In the genomic region with DNA sequence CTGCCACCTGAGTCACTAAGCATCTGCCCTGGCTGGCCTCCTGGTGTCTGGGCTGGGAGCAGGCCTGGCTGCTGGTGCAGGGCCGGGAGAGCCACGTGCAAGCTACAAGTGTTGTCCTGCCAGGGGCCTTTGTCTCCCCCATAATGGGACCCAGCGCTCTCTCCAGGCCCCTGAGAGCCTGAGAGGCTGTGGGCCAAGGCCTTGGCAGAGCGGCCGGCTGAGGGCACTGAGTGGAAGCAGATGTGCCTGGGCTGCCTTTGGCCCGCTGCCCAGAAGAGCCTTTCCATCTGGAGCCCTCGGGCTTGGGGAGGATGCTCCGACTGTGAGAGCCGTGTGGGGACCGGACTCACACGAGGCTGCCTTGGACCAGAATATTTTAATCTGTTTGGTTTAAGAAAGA, we compare ENCODE assay signal across 9 cellular contexts.
DNase-seq lines count a peak whose midpoint lies in the region; ATAC-seq and TF ChIP-seq lines count a peak whose summit lies in the region.
"Had no signal": no experiment of that assay in that cellular context is flagged by ENCODE, and none has a peak within 500 bp of the region (broad histone marks: within the 10 kb centered on the region; RNA-seq: fewer than 3 reads in every experiment).

No MANE protein-coding gene starts in this region.

- no peak for TF ChIP-seq CTCF in Peyer's patch (IDR thresholded peaks at IDR 0.05)
- TF ChIP-seq CTCF in gastroesophageal sphincter (IDR thresholded peaks at IDR 0.05) = no peak
- no peak for TF ChIP-seq CTCF in progenitor cell of endocrine pancreas (IDR thresholded peaks at IDR 0.05; ENCODE audit: unreplicated experiment)

- H3K36me3 Mint-ChIP-seq in progenitor cell of endocrine pancreas (ENCODE audit: insufficient read depth) (no peaks in the 10 kb centered on the region), T-cell (no peaks in the 10 kb centered on the region), immature natural killer cell (no peaks in the 10 kb centered on the region)
- no peaks in the 10 kb centered on the region for H3K36me3 Mint-ChIP-seq in activated CD8-positive, alpha-beta memory T cell treated with anti-CD3 and anti-CD28 coated beads, Interleukin-2, amount 10 ng/mL, durations not matched to agents 7 days and 5 days

- DNase-seq in EL = peak; percentile 64
- DNase-seq in Peyer's patch = peak in 2 of 3 donors; percentile 35 to 40
- DNase-seq in progenitor cell of endocrine pancreas (ENCODE audit: low spot score, unreplicated experiment) = no peak
- no peak for DNase-seq in T-cell
- DNase-seq in activated CD8-positive, alpha-beta memory T cell treated with anti-CD3 and anti-CD28 coated beads, Interleukin-2, amount 10 ng/mL, durations not matched to agents 7 days and 5 days = no peak
- no peak for DNase-seq in immature natural killer cell

- ATAC-seq in gastroesophageal sphincter (peak; percentile 46), T-cell (replicated peaks in 1 of 4) (no peak), HG02981 (IDR thresholded peaks at IDR 0.05; ENCODE audit: unreplicated experiment) (no peak)
- ATAC-seq in activated CD8-positive, alpha-beta memory T cell treated with anti-CD3 and anti-CD28 coated beads, Interleukin-2, amount 10 ng/mL, durations not matched to agents 7 days and 5 days = no peak

- no peaks in the 10 kb centered on the region for H3K27me3 ChIP-seq in Peyer's patch
- no peaks in the 10 kb centered on the region for H3K27me3 ChIP-seq in gastroesophageal sphincter

- H3K4me3 Mint-ChIP-seq in progenitor cell of endocrine pancreas (ENCODE audit: low read depth) (no peak overlapping the region), T-cell (no peak overlapping the region), immature natural killer cell (no peak overlapping the region)
- no peak overlapping the region for H3K4me3 Mint-ChIP-seq in activated CD8-positive, alpha-beta memory T cell treated with anti-CD3 and anti-CD28 coated beads, Interleukin-2, amount 10 ng/mL, durations not matched to agents 7 days and 5 days

- H3K4me1 ChIP-seq in Peyer's patch (peaks cover 0 to 4% (median 0%) of the 10 kb centered on the region in 4 donors), gastroesophageal sphincter (peaks cover 0 to 15% (median 8%) of the 10 kb centered on the region in 3 donors)

- TF ChIP-seq POLR2A in Peyer's patch (IDR thresholded peaks at IDR 0.05) (no peak), gastroesophageal sphincter (IDR thresholded peaks at IDR 0.05) (no peak)

- no peak for TF ChIP-seq EP300 in gastroesophageal sphincter (IDR thresholded peaks at IDR 0.05)

- H3K9me3 ChIP-seq in Peyer's patch = no peaks in the 10 kb centered on the region
- no peaks in the 10 kb centered on the region for H3K9me3 ChIP-seq in gastroesophageal sphincter

- H3K27me3 Mint-ChIP-seq in progenitor cell of endocrine pancreas (no peaks in the 10 kb centered on the region), T-cell (peaks cover 0 to 9% of the 10 kb centered on the region in 2 donors), immature natural killer cell (ENCODE audit: low read depth in 3 of 3) (peaks cover under 1 to 14% (median 4%) of the 10 kb centered on the region in 3 donors)
- H3K27me3 Mint-ChIP-seq in activated CD8-positive, alpha-beta memory T cell treated with anti-CD3 and anti-CD28 coated beads, Interleukin-2, amount 10 ng/mL, durations not matched to agents 7 days and 5 days = peaks cover 12% of the 10 kb centered on the region

- 23% methylated on average over 8 of the region's 11 CpGs; no CpG with 5 or more reads in 1 of the 2 donors for WGBS in gastroesophageal sphincter (ENCODE audit: low coverage in 1 of 2), 2 donors

- CTCF ChIA-PET in T-cell (lab: Charles Lee) = no interaction called here
- CTCF ChIA-PET in activated CD8-positive, alpha-beta memory T cell treated with anti-CD3 and anti-CD28 coated beads, Interleukin-2, amount 10 ng/mL, durations not matched to agents 7 days and 5 days (lab: Charles Lee) = interaction anchor here (1.0 to 10.2 kb wide), 2 partner anchors 9 to 201 kb away, joined by 9 to 151 read pairs; no protein-coding TSS in a partner anchor

- H3K4me3 ChIP-seq in Peyer's patch = no peak overlapping the region
- H3K4me3 ChIP-seq in gastroesophageal sphincter = no peak overlapping the region

- peaks cover 18% of the 10 kb centered on the region for H3K4me1 Mint-ChIP-seq in progenitor cell of endocrine pancreas (ENCODE audit: low read depth)
- no peaks in the 10 kb centered on the region for H3K4me1 Mint-ChIP-seq in T-cell
- no peaks in the 10 kb centered on the region for H3K4me1 Mint-ChIP-seq in activated CD8-positive, alpha-beta memory T cell treated with anti-CD3 and anti-CD28 coated beads, Interleukin-2, amount 10 ng/mL, durations not matched to agents 7 days and 5 days
- no peaks in the 10 kb centered on the region for H3K4me1 Mint-ChIP-seq in immature natural killer cell

- peaks cover 7% of the 10 kb centered on the region for H3K9me3 Mint-ChIP-seq in progenitor cell of endocrine pancreas (ENCODE audit: low read depth)
- H3K9me3 Mint-ChIP-seq in T-cell = no peaks in the 10 kb centered on the region
- H3K9me3 Mint-ChIP-seq in activated CD8-positive, alpha-beta memory T cell treated with anti-CD3 and anti-CD28 coated beads, Interleukin-2, amount 10 ng/mL, durations not matched to agents 7 days and 5 days (ENCODE audit: low read depth) = no peaks in the 10 kb centered on the region
- H3K9me3 Mint-ChIP-seq in immature natural killer cell = no peaks in the 10 kb centered on the region

- no peak overlapping the region for H3K27ac ChIP-seq in Peyer's patch
- H3K27ac ChIP-seq in gastroesophageal sphincter = peak overlapping the region in 2 of 4 donors; percentile 24 to 26
- H3K27ac ChIP-seq: RWPE1 had no signal

- peak overlapping the region; percentile 59 for H3K27ac Mint-ChIP-seq in progenitor cell of endocrine pancreas
- H3K27ac Mint-ChIP-seq in T-cell = no peak overlapping the region
- H3K27ac Mint-ChIP-seq in activated CD8-positive, alpha-beta memory T cell treated with anti-CD3 and anti-CD28 coated beads, Interleukin-2, amount 10 ng/mL, durations not matched to agents 7 days and 5 days = no peak overlapping the region
- H3K27ac Mint-ChIP-seq in immature natural killer cell = no peak overlapping the region

- POLR2A ChIA-PET in T-cell (lab: Charles Lee) = no interaction called here

- H3K36me3 ChIP-seq in Peyer's patch = no peaks in the 10 kb centered on the region
- no peaks in the 10 kb centered on the region for H3K36me3 ChIP-seq in gastroesophageal sphincter

Comparison
In these comparisons a context has a peak if more than half of its experiments do, and no peak if none do; other contexts are left out.
1. DNase-seq: peak in EL (single experiment) and Peyer's patch (2 of 3); none in progenitor cell of endocrine pancreas (single experiment), T-cell (0 of 34), activated CD8-positive, alpha-beta memory T cell treated with anti-CD3 and anti-CD28 coated beads, Interleukin-2, amount 10 ng/mL, durations not matched to agents 7 days and 5 days (single experiment) and immature natural killer cell (0 of 3).